ENCODE assay signal across 1 cellular context in genomic region chr10:112261281-112261822, GRCh38.
TF ChIP-seq lines count a peak whose summit lies in the region.

No MANE protein-coding gene starts in this region.

TF ChIP-seq in HepG2, 621 proteins besides CTCF, POLR2A, EP300 and RAD21 (continued from another document and continues in another):
- TF ChIP-seq ZXDC (CRISPR knock-in tag; IDR thresholded peaks at IDR 0.05) (no peak; the same call in 1 of the 2 replicates), XRCC5 (optimal IDR thresholded peaks at IDR 0.05; ENCODE audit: low read length) (peak; percentile 17), ZNF160 (CRISPR knock-in tag; IDR thresholded peaks at IDR 0.05) (peak; percentile 85), CBX2 (IDR thresholded peaks at IDR 0.05; ENCODE audit: low read depth, low read length) (no peak), CBX2 (CRISPR knock-in tag; IDR thresholded peaks at IDR 0.05; ENCODE audit: low read depth) (no peak), POLR2AphosphoS5 (IDR thresholded peaks at IDR 0.05; ENCODE audit: low read depth, low read length) (peak; percentile 54; the same call in 1 of the 2 replicates), ZNF337 (CRISPR knock-in tag; IDR thresholded peaks at IDR 0.05; ENCODE audit: borderline replicate concordance, low read depth) (0 out of 2 replicates have a peak, but pooled peaks have one; percentile 63), MEF2D (CRISPR knock-in tag; IDR thresholded peaks at IDR 0.05) (peak; percentile 97), IRF2 (CRISPR knock-in tag; IDR thresholded peaks at IDR 0.05) (peak; percentile 98), ZNF790 (CRISPR knock-in tag; IDR thresholded peaks at IDR 0.05; ENCODE audit: borderline replicate concordance) (peak; percentile 43; the same call in 1 of the 2 replicates), KLF16 (CRISPR knock-in tag; IDR thresholded peaks at IDR 0.05) (peak in 1 of 2 experiments; percentile 97; a peak in 2 of 4 replicates), PITX1 (CRISPR knock-in tag; IDR thresholded peaks at IDR 0.05) (peak; percentile 100), ELF1 (CRISPR knock-in tag; IDR thresholded peaks at IDR 0.05) (peak; percentile 76), FOXA1 (IDR thresholded peaks at IDR 0.05) (no peak), FOXA1 (CRISPR knock-in tag; IDR thresholded peaks at IDR 0.05) (peak; percentile 74), ATF5 (CRISPR knock-in tag; IDR thresholded peaks at IDR 0.05; ENCODE audit: low read depth) (no peak), FOXO1 (CRISPR knock-in tag; IDR thresholded peaks at IDR 0.05) (peak; percentile 98), ZFYVE20 (CRISPR knock-in tag; IDR thresholded peaks at IDR 0.05; ENCODE audit: borderline replicate concordance, low read depth) (no peak), FOXK2 (IDR thresholded peaks at IDR 0.05) (peak; percentile 41; the same call in 1 of the 2 replicates), TEAD2 (CRISPR knock-in tag; IDR thresholded peaks at IDR 0.05) (no peak), ZNF282 (IDR thresholded peaks at IDR 0.05; ENCODE audit: partially characterized antibody) (no peak), KDM3A (CRISPR knock-in tag; IDR thresholded peaks at IDR 0.05; ENCODE audit: low read depth) (peak; percentile 97), HMGA1 (CRISPR knock-in tag; conservative IDR thresholded peaks at IDR 0.05) (no peak), ZNF609 (CRISPR knock-in tag; IDR thresholded peaks at IDR 0.05; ENCODE audit: borderline replicate concordance) (peak; percentile 99), DNMT1 (CRISPR knock-in tag; IDR thresholded peaks at IDR 0.05) (no peak), DMAP1 (CRISPR knock-in tag; IDR thresholded peaks at IDR 0.05) (peak; percentile 83), RFX3 (CRISPR knock-in tag; IDR thresholded peaks at IDR 0.05) (peak; percentile 48), REPIN1 (CRISPR knock-in tag; IDR thresholded peaks at IDR 0.05; ENCODE audit: borderline replicate concordance, low read depth) (peak; percentile 86), SRSF1 (optimal IDR thresholded peaks at IDR 0.05; ENCODE audit: low read depth, low read length) (no peak), KLF6 (CRISPR knock-in tag; IDR thresholded peaks at IDR 0.05) (peak; percentile 95), ZNF749 (CRISPR knock-in tag; IDR thresholded peaks at IDR 0.05; ENCODE audit: borderline replicate concordance) (peak; percentile 55; the same call in 1 of the 2 replicates), CC2D1A (CRISPR knock-in tag; IDR thresholded peaks at IDR 0.05) (0 out of 2 replicates have a peak, but pooled peaks have one; percentile 74), ZNF709 (CRISPR knock-in tag; IDR thresholded peaks at IDR 0.05) (no peak), ARID2 (CRISPR knock-in tag; IDR thresholded peaks at IDR 0.05; ENCODE audit: borderline replicate concordance) (no peak), ZNF224 (CRISPR knock-in tag; IDR thresholded peaks at IDR 0.05) (no peak), ZBTB7A (CRISPR knock-in tag; IDR thresholded peaks at IDR 0.05) (peak; percentile 57; the same call in 1 of the 2 replicates), AKAP8 (CRISPR knock-in tag; IDR thresholded peaks at IDR 0.05) (peak; percentile 49; the same call in 1 of the 2 replicates)
- TF ChIP-seq, protein P1, sequence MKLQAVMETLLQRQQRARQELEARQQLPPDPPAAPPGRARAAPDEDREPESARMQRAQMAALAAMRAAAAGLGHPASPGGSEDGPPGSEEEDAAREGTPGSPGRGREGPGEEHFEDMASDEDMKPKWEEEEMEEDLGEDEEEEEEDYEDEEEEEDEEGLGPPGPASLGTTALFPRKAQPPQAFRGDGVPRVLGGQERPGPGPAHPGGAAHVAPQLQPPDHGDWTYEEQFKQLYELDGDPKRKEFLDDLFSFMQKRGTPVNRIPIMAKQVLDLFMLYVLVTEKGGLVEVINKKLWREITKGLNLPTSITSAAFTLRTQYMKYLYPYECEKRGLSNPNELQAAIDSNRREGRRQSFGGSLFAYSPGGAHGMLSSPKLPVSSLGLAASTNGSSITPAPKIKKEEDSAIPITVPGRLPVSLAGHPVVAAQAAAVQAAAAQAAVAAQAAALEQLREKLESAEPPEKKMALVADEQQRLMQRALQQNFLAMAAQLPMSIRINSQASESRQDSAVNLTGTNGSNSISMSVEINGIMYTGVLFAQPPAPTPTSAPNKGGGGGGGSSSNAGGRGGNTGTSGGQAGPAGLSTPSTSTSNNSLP (IDR thresholded peaks at IDR 0.05; ENCODE audit: low read depth, low read length), result peak; percentile 96
- TF ChIP-seq, protein P2, sequence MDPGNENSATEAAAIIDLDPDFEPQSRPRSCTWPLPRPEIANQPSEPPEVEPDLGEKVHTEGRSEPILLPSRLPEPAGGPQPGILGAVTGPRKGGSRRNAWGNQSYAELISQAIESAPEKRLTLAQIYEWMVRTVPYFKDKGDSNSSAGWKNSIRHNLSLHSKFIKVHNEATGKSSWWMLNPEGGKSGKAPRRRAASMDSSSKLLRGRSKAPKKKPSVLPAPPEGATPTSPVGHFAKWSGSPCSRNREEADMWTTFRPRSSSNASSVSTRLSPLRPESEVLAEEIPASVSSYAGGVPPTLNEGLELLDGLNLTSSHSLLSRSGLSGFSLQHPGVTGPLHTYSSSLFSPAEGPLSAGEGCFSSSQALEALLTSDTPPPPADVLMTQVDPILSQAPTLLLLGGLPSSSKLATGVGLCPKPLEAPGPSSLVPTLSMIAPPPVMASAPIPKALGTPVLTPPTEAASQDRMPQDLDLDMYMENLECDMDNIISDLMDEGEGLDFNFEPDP (CRISPR knock-in tag; conservative IDR thresholded peaks at IDR 0.05), result no peak
- TF ChIP-seq, protein P3, sequence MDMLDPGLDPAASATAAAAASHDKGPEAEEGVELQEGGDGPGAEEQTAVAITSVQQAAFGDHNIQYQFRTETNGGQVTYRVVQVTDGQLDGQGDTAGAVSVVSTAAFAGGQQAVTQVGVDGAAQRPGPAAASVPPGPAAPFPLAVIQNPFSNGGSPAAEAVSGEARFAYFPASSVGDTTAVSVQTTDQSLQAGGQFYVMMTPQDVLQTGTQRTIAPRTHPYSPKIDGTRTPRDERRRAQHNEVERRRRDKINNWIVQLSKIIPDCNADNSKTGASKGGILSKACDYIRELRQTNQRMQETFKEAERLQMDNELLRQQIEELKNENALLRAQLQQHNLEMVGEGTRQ (IDR thresholded peaks at IDR 0.05; ENCODE audit: low read depth, low read length), result peak; percentile 72
- TF ChIP-seq, protein P3 (CRISPR knock-in tag; IDR thresholded peaks at IDR 0.05; ENCODE audit: borderline replicate concordance), result peak; percentile 59; the same call in 1 of the 2 replicates
- TF ChIP-seq, protein P4, sequence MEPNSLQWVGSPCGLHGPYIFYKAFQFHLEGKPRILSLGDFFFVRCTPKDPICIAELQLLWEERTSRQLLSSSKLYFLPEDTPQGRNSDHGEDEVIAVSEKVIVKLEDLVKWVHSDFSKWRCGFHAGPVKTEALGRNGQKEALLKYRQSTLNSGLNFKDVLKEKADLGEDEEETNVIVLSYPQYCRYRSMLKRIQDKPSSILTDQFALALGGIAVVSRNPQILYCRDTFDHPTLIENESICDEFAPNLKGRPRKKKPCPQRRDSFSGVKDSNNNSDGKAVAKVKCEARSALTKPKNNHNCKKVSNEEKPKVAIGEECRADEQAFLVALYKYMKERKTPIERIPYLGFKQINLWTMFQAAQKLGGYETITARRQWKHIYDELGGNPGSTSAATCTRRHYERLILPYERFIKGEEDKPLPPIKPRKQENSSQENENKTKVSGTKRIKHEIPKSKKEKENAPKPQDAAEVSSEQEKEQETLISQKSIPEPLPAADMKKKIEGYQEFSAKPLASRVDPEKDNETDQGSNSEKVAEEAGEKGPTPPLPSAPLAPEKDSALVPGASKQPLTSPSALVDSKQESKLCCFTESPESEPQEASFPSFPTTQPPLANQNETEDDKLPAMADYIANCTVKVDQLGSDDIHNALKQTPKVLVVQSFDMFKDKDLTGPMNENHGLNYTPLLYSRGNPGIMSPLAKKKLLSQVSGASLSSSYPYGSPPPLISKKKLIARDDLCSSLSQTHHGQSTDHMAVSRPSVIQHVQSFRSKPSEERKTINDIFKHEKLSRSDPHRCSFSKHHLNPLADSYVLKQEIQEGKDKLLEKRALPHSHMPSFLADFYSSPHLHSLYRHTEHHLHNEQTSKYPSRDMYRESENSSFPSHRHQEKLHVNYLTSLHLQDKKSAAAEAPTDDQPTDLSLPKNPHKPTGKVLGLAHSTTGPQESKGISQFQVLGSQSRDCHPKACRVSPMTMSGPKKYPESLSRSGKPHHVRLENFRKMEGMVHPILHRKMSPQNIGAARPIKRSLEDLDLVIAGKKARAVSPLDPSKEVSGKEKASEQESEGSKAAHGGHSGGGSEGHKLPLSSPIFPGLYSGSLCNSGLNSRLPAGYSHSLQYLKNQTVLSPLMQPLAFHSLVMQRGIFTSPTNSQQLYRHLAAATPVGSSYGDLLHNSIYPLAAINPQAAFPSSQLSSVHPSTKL (CRISPR knock-in tag; IDR thresholded peaks at IDR 0.05), result peak; percentile 100
